3 cellular contexts compared by ENCODE assay signal in genomic region chr12:60020068-60020467, GRCh38.
"Had no signal": no experiment of that assay in that cellular context is flagged by ENCODE, and none has a peak within 500 bp of the region (broad histone marks: within the 10 kb centered on the region; RNA-seq: fewer than 3 reads in every experiment).

No MANE protein-coding gene starts in this region.

- DNase-seq: GDM1, GF-D8 had no signal

- H3K4me3 ChIP-seq: GM12878 had no signal

- ATAC-seq: GM12878 had no signal
